Comparison of ENCODE assay signal across 29 cellular contexts in the genomic region with DNA sequence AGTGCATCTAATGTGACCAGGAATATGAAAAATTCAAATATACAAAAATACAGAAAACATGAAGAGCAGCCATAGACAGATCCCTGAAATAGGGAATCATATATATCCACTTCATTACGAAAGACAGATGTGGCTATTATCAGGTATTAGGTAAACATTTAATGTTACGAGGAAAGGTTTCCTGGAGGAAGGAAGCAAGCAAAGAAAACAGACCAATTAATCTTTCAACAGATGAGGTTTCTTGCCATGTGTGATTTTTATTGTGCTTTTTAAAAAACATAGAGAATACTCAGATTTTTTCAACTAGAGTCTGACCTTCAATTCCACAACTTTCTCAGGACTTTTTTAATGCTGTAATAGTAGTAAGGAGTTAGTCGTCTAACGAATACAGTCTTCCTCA.
"Had no signal": no experiment of that assay in that cellular context is flagged by ENCODE, and none has a peak within 500 bp of the region (broad histone marks: within the 10 kb centered on the region; RNA-seq: fewer than 3 reads in every experiment).

No MANE protein-coding gene starts in this region.

- H3K9me3 Mint-ChIP-seq: immature natural killer cell; naive B cell; natural killer cell; nephron progenitor cell; neural progenitor cell; stimulated activated naive B cell treated with anti-CD40 and anti-IgM and Interleukin-4, amounts not matched to agents 10 μg/mL and 1 μg/mL and 100 μg/mL, for 72 hours had no signal

- H3K9me3 ChIP-seq: heart right ventricle, left lung, lower lobe of right lung, neutrophil, right atrium auricular region, stomach, testis, thyroid gland, transverse colon, upper lobe of left lung, vagina had no signal

- H3K27ac Mint-ChIP-seq: immature natural killer cell; natural killer cell; nephron progenitor cell; neural progenitor cell; stimulated activated naive B cell treated with anti-CD40 and anti-IgM and Interleukin-4, amounts not matched to agents 10 μg/mL and 1 μg/mL and 100 μg/mL, for 72 hours had no signal

- H3K4me1 Mint-ChIP-seq: immature natural killer cell, natural killer cell, nephron progenitor cell, neural progenitor cell had no signal

- H3K36me3 ChIP-seq: neural progenitor cell, neutrophil, right atrium auricular region, thyroid gland, transverse colon, upper lobe of left lung had no signal

- H3K4me3 Mint-ChIP-seq: immature natural killer cell; naive B cell; natural killer cell; nephron progenitor cell; neural progenitor cell; stimulated activated naive B cell treated with anti-CD40 and anti-IgM and Interleukin-4, amounts not matched to agents 10 μg/mL and 1 μg/mL and 100 μg/mL, for 72 hours had no signal

- DNase-seq: heart right ventricle; hypothalamus; immature natural killer cell; kidney; left colon; left lung; lower lobe of right lung; naive B cell; natural killer cell; nephron progenitor cell; occipital lobe; stimulated activated CD4-positive, alpha-beta T cell treated with anti-CD3 and anti-CD28 coated beads, Interleukin-12 subunit alpha, Interleukin-12 subunit beta, amount 100 ng/mL, for 4 hours; stimulated activated CD4-positive, alpha-beta T cell treated with anti-CD3 and anti-CD28 coated beads, Interleukin-15, amount 100 ng/mL, for 24 hours; stimulated activated CD4-positive, alpha-beta T cell treated with anti-CD3 and anti-CD28 coated beads, Interleukin-2, amount 100 ng/mL, for 24 hours; stimulated activated CD4-positive, alpha-beta T cell treated with anti-CD3 and anti-CD28 coated beads, Interleukin-4, amount 100 ng/mL, for 1 hour; stimulated activated naive B cell treated with anti-CD40 and anti-IgM and Interleukin-4, amounts not matched to agents 10 μg/mL and 1 μg/mL and 100 μg/mL, for 72 hours; stimulated activated naive CD8-positive, alpha-beta T cell treated with anti-CD3 and anti-CD28 coated beads, Interleukin-15, Interleukin-2, amounts not matched to agents 100 U/mL and 50 U/mL, for 24 hours; stomach; testis; thyroid gland; transverse colon; upper lobe of left lung had no signal

- H3K27me3 Mint-ChIP-seq: naive B cell; stimulated activated naive B cell treated with anti-CD40 and anti-IgM and Interleukin-4, amounts not matched to agents 10 μg/mL and 1 μg/mL and 100 μg/mL, for 72 hours had no signal

- H3K4me3 ChIP-seq: heart right ventricle, left lung, lower lobe of right lung, neural progenitor cell, right atrium auricular region, skin epidermis, stomach, testis, thyroid gland, transverse colon, upper lobe of left lung, vagina had no signal

- ATAC-seq: heart right ventricle; left lung; lower lobe of right lung; natural killer cell; sciatic nerve; stimulated activated naive B cell treated with anti-CD40 and anti-IgM and Interleukin-4, amounts not matched to agents 10 μg/mL and 1 μg/mL and 100 μg/mL, for 72 hours; stimulated activated naive CD8-positive, alpha-beta T cell treated with anti-CD3 and anti-CD28 coated beads, Interleukin-15, Interleukin-2, amounts not matched to agents 100 U/mL and 50 U/mL, for 24 hours had no signal

- H3K4me1 ChIP-seq: heart right ventricle, left lung, lower lobe of right lung, neural progenitor cell, parathyroid adenoma, right atrium auricular region, testis, thyroid gland, upper lobe of left lung, vagina had no signal
